In the genomic region with DNA sequence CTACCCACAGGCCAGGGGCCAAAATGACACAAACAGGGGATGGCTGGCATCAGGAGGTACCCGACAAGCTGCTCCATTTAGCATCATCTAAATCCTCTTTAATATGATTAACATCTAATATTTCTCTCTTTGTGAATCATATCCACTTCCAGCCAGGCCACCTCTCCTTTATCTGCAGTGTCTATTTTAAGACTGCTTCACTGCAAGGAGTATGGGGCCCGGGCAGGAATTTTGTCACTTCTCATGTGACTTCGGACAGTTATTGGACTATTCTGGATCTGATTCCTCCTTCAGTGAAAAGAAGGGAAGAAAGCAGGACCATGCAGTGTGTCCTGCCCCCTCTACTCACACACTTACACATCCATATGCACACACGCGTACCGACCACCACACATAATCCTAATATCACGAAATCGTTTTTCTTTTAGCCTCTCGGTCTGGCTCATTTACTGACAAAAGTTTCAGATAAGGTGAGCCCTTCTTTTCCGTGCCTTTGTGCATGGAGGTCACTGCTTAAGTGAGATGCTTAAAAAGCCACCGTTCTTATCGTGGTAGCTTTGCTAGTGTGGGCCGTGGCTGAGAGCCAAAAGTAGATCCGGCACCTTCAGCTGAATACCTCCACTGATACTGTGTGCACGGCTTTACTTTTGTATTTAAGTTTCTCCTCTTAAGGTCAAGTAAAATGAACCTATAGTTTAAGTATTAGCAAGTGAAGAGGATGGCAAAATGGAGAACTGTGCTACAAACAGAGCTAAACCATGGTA, we compare ENCODE assay signal across 17 cellular contexts. TPM values are rescaled to one million over a fixed set of nuclear protein-coding genes. Genes with fewer than 3 reads are reported as not detected.
"Had no signal": no experiment of that assay in that cellular context is flagged by ENCODE, and none has a peak within 500 bp of the region (broad histone marks: within the 10 kb centered on the region; RNA-seq: fewer than 3 reads in every experiment).

No MANE protein-coding gene starts in this region.

- H3K36me3 ChIP-seq: esophagus squamous epithelium, gastroesophageal sphincter, lower lobe of right lung, ovary, sigmoid colon, stomach, thoracic aorta, transverse colon had no signal

- DNase-seq: cerebellar nuclear complex; esophagus squamous epithelium; foreskin fibroblast; hypothalamus; kidney glomerular epithelial cell; lower lobe of right lung; natural killer cell; ovary; sigmoid colon; stimulated activated CD4-positive, alpha-beta T cell treated with anti-CD3 and anti-CD28 coated beads, Interleukin-2, amount 100 ng/mL, for 24 hours; stimulated activated naive CD4-positive, alpha-beta T cell; stomach; substantia nigra; transverse colon had no signal

- H3K4me3 ChIP-seq: esophagus squamous epithelium, gastroesophageal sphincter, lower lobe of right lung, ovary, sigmoid colon, skin epidermis, stomach, thoracic aorta, transverse colon had no signal

- H3K9me3 ChIP-seq: esophagus squamous epithelium, gastroesophageal sphincter, lower lobe of right lung, ovary, sigmoid colon, stomach, thoracic aorta, transverse colon had no signal

- H3K27me3 ChIP-seq: esophagus squamous epithelium, ovary, sigmoid colon, stomach, transverse colon had no signal

- H3K4me1 ChIP-seq: esophagus squamous epithelium, gastroesophageal sphincter, lower lobe of right lung, sigmoid colon, stomach, transverse colon had no signal

- H3K27ac ChIP-seq: esophagus squamous epithelium, gastroesophageal sphincter, lower lobe of right lung, ovary, sigmoid colon, skin epidermis, stomach, thoracic aorta, transverse colon had no signal

- ATAC-seq: gastroesophageal sphincter, lower lobe of right lung, natural killer cell had no signal

RNA-seq across cellular contexts. Expression of a gene that starts 26.0 kb away (rescaled TPM):
- total RNA-seq: natural killer cell had no signal
